Comparison of ENCODE assay signal across 10 cellular contexts in the genomic region with DNA sequence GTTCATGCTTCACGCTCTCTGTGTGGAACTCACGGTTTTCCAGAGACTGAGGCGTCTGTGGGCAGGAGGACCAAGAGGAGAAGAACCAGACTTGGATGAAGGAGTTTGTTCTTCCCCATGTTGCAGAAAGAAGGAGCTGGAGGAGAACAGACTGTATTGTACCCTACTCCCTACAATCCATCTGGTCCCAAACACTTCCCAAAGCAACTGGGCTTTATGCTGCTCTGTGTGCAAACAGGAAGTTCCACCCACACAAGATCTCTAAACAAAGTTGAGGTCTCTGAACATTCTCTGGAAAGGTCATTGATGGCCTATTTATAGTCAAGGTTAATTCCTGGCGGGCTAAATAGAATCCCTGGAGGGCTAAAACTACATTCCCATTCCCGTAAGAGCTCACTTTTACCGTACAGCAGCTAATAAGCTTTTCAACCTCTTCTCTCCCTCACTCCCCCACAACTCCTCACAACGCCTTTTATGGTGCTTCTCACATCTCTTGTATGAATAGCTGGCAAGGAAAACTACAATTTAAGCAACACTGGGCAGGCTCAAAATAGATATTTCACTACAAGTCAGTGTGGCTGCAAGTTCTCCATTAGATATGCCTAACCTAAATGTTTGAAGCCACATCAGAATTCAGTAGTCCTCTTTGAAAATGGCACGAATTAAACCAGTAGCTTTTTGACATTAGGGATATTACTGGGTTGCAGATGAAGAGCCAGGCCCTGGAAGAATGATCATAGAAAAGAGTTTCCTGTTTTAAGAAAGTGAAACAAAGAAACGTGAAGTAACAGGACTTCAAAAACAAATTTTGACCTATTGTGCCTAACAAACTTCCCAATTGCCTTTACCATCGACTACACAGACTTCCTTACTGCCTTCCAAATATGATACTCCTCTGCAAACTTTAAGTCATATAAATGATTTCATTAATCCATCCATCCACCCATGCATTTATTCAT. TPM values are rescaled to one million over a fixed set of nuclear protein-coding genes. Genes with fewer than 3 reads are reported as not detected.
DNase-seq lines count a peak whose midpoint lies in the region; ATAC-seq and TF ChIP-seq lines count a peak whose summit lies in the region.
"Had no signal": no experiment of that assay in that cellular context is flagged by ENCODE, and none has a peak within 500 bp of the region (broad histone marks: within the 10 kb centered on the region; RNA-seq: fewer than 3 reads in every experiment).

A gene (minus strand): TSS at position 189 of the 959 bp plus-strand sequence. CDS start 70 bp downstream, at position 119.

- H3K27me3 ChIP-seq in KMS-11 (ENCODE audit: insufficient read depth, low read depth) (no peaks in the 10 kb centered on the region), duodenal mucosa (ENCODE audit: control insufficient read depth in 1 of 2, insufficient read depth in 2 of 2, low read length in 2 of 2) (no peaks in the 10 kb centered on the region), lower lobe of right lung (ENCODE audit: low read depth) (no peaks in the 10 kb centered on the region)

- no peak for DNase-seq in lower lobe of right lung
- DNase-seq in stimulated activated naive B cell treated with anti-CD40 and anti-IgM and Interleukin-4, amounts not matched to agents 10 μg/mL and 1 μg/mL and 100 μg/mL, for 72 hours, result no peak
- no peak for DNase-seq in AG20443 (ENCODE audit: low spot score)
- DNase-seq in activated CD4-positive, alpha-beta T cell treated with anti-CD3 and anti-CD28 coated beads for 48 hours, result no peak
- DNase-seq: NCI-H1694 had no signal

- TF ChIP-seq CTCF in KMS-11 (conservative IDR thresholded peaks at IDR 0.05; ENCODE audit: low read depth, low read length) (no peak), lower lobe of right lung (IDR thresholded peaks at IDR 0.05) (no peak)

- H3K27me3 Mint-ChIP-seq in stimulated activated naive B cell treated with anti-CD40 and anti-IgM and Interleukin-4, amounts not matched to agents 10 μg/mL and 1 μg/mL and 100 μg/mL, for 72 hours, result peaks cover 0 to 8% of the 10 kb centered on the region in 2 donors

- H3K4me2 ChIP-seq in KMS-11, result no peak within 1 kb of the TSS

- H3K9me3 Mint-ChIP-seq in stimulated activated naive B cell treated with anti-CD40 and anti-IgM and Interleukin-4, amounts not matched to agents 10 μg/mL and 1 μg/mL and 100 μg/mL, for 72 hours, result no peaks in the 10 kb centered on the region

- no peaks in the 10 kb centered on the region for H3K36me3 Mint-ChIP-seq in stimulated activated naive B cell treated with anti-CD40 and anti-IgM and Interleukin-4, amounts not matched to agents 10 μg/mL and 1 μg/mL and 100 μg/mL, for 72 hours

- no peak within 1 kb of the TSS for H3K4me3 ChIP-seq in KMS-11 (IDR thresholded peaks at IDR 0.05; ENCODE audit: insufficient read depth, low read depth, low read length)
- H3K4me3 ChIP-seq in duodenal mucosa (ENCODE audit: low read depth in 1 of 2, low read length in 2 of 2), result peak within 1 kb of the TSS; percentile 50 to 52
- peak within 1 kb of the TSS; percentile 49 for H3K4me3 ChIP-seq in lower lobe of right lung

- peaks cover 32 to 46% of the 10 kb centered on the region in 2 donors for H3K4me1 Mint-ChIP-seq in stimulated activated naive B cell treated with anti-CD40 and anti-IgM and Interleukin-4, amounts not matched to agents 10 μg/mL and 1 μg/mL and 100 μg/mL, for 72 hours

- H3K9ac ChIP-seq in KMS-11 (no peak within 1 kb of the TSS), duodenal mucosa (ENCODE audit: low read depth in 1 of 2, low read length in 2 of 2) (no peak within 1 kb of the TSS)

- H3K27ac ChIP-seq in KMS-11 (no peak within 1 kb of the TSS), duodenal mucosa (ENCODE audit: low read depth, low read length) (peak within 1 kb of the TSS; percentile 39), lower lobe of right lung (peak within 1 kb of the TSS; percentile 71)

- H4K20me1 ChIP-seq in KMS-11 (ENCODE audit: insufficient read depth), result no peaks in the 10 kb centered on the region

- peak within 1 kb of the TSS; percentile 10; the same call in 1 of the 2 replicates for H2AFZ ChIP-seq in KMS-11 (ENCODE audit: low read depth)

- no peaks in the 10 kb centered on the region for H3K79me2 ChIP-seq in KMS-11 (ENCODE audit: insufficient read depth, low read depth)

- H3K36me3 ChIP-seq in KMS-11 (ENCODE audit: insufficient read depth), result no peaks in the 10 kb centered on the region
- H3K36me3 ChIP-seq in duodenal mucosa (ENCODE audit: control insufficient read depth in 1 of 2, insufficient read depth in 2 of 2, low read length in 2 of 2), result peaks cover 0 to 3% of the 10 kb centered on the region in 2 donors
- H3K36me3 ChIP-seq in lower lobe of right lung, result peaks cover 14% of the 10 kb centered on the region

- H3K4me3 Mint-ChIP-seq in stimulated activated naive B cell treated with anti-CD40 and anti-IgM and Interleukin-4, amounts not matched to agents 10 μg/mL and 1 μg/mL and 100 μg/mL, for 72 hours, result peak within 1 kb of the TSS; percentile 1 to 11

- no peaks in the 10 kb centered on the region for H3K9me3 ChIP-seq in duodenal mucosa (ENCODE audit: control insufficient read depth in 1 of 2, low read length in 2 of 2)
- no peaks in the 10 kb centered on the region for H3K9me3 ChIP-seq in lower lobe of right lung

- intact Hi-C loops in lower lobe of right lung (cut with DNase I), result no loop called here

- H3K4me1 ChIP-seq in KMS-11 (ENCODE audit: low read depth, poor library complexity, severe bottlenecking) (no peaks in the 10 kb centered on the region), duodenal mucosa (ENCODE audit: control insufficient read depth in 1 of 2, insufficient read depth in 2 of 2, low read length in 2 of 2) (no peaks in the 10 kb centered on the region), lower lobe of right lung (peaks cover 39% of the 10 kb centered on the region)

- peak; percentile 75 to 78 for ATAC-seq in lower lobe of right lung
- no peak for ATAC-seq in stimulated activated naive B cell treated with anti-CD40 and anti-IgM and Interleukin-4, amounts not matched to agents 10 μg/mL and 1 μg/mL and 100 μg/mL, for 72 hours (replicated peaks)
- ATAC-seq in GM19452 (IDR thresholded peaks at IDR 0.05; ENCODE audit: unreplicated experiment), result no peak
- no peak for ATAC-seq in GM18907 (IDR thresholded peaks at IDR 0.05; ENCODE audit: unreplicated experiment)
- ATAC-seq: activated CD4-positive, CD25-positive, alpha-beta regulatory T cell treated with anti-CD3 and anti-CD28 coated beads, Interleukin-2, amount 50 U/mL, for 24 hours had no signal

- H3K27ac Mint-ChIP-seq in stimulated activated naive B cell treated with anti-CD40 and anti-IgM and Interleukin-4, amounts not matched to agents 10 μg/mL and 1 μg/mL and 100 μg/mL, for 72 hours, result peak within 1 kb of the TSS; percentile 16

RNA-seq across cellular contexts. Expression of the gene that starts here (rescaled TPM):
- 1,832 TPM for total RNA-seq in lower lobe of right lung

Comparison
In these comparisons a context has a peak if more than half of its experiments do, and no peak if none do; other contexts are left out.
1. ATAC-seq: peak in lower lobe of right lung (2 of 2); none in stimulated activated naive B cell treated with anti-CD40 and anti-IgM and Interleukin-4, amounts not matched to agents 10 μg/mL and 1 μg/mL and 100 μg/mL, for 72 hours (0 of 2), GM19452 (single experiment) and GM18907 (single experiment).